In genomic region chr6:16095180-16095579, GRCh38 we compare ENCODE assay signal across 24 cellular contexts.
"Had no signal": no experiment of that assay in that cellular context is flagged by ENCODE, and none has a peak within 500 bp of the region (broad histone marks: within the 10 kb centered on the region; RNA-seq: fewer than 3 reads in every experiment).

No MANE protein-coding gene starts in this region.

- H3K36me3 ChIP-seq: ascending aorta, Peyer's patch, SJCRH30 had no signal

- H3K27ac ChIP-seq: ascending aorta, body of pancreas, Peyer's patch, RWPE1, SJCRH30 had no signal

- ATAC-seq: activated CD8-positive, alpha-beta T cell treated with anti-CD3 and anti-CD28 coated beads for 36 hours; body of pancreas; WTC11 had no signal

- H3K9me3 ChIP-seq: ascending aorta, body of pancreas, Peyer's patch, SJCRH30, SK-N-SH had no signal

- H3K9ac ChIP-seq: SK-N-SH had no signal

- DNase-seq: activated CD4-positive, CD25-positive, alpha-beta regulatory T cell treated with anti-CD3 and anti-CD28 coated beads, Interleukin-2, amount 50 U/mL, for 72 hours; activated CD8-positive, alpha-beta memory T cell treated with anti-CD3 and anti-CD28 coated beads, Interleukin-2, amount 50 U/mL, for 48 hours; activated CD8-positive, alpha-beta T cell treated with anti-CD3 and anti-CD28 coated beads for 36 hours; activated naive CD4-positive, alpha-beta T cell treated with anti-CD3 and anti-CD28 coated beads, Interleukin-2, amount 50 U/mL, for 16 hours; activated T-cell treated with anti-CD3 and anti-CD28 coated beads, Interleukin-2, amount 50 U/mL, for 1 hour; amniotic stem cell; body of pancreas; central memory CD4-positive, alpha-beta T cell; MV-4-11; NCI-H1092 treated with DMSO at 0.1 percent for 48 hours; NCI-H1417 treated with DMSO at 0.1 percent for 48 hours; NCI-H1694; NCI-H2029; NCI-H2107; NCI-H446; NCI-H524; Peyer's patch; Right ventricle myocardium superior; SJCRH30; SK-N-SH had no signal

- FAIRE-seq: bronchial epithelial cell had no signal

- H3K4me3 Mint-ChIP-seq: activated CD8-positive, alpha-beta T cell treated with anti-CD3 and anti-CD28 coated beads for 36 hours; WTC11 had no signal

- H3K4me2 ChIP-seq: SK-N-SH had no signal

- H3K4me3 ChIP-seq: ascending aorta, body of pancreas, Peyer's patch, SJCRH30 had no signal

- H3K4me1 ChIP-seq: ascending aorta, Peyer's patch, SJCRH30 had no signal

- H3K36me3 Mint-ChIP-seq: WTC11 had no signal

- H3K27ac Mint-ChIP-seq: activated CD8-positive, alpha-beta T cell treated with anti-CD3 and anti-CD28 coated beads for 36 hours; WTC11 had no signal

- H3K27me3 ChIP-seq: ascending aorta, body of pancreas, Peyer's patch, SJCRH30 had no signal
